Comparison of ENCODE assay signal across 3 cellular contexts in the genomic region with DNA sequence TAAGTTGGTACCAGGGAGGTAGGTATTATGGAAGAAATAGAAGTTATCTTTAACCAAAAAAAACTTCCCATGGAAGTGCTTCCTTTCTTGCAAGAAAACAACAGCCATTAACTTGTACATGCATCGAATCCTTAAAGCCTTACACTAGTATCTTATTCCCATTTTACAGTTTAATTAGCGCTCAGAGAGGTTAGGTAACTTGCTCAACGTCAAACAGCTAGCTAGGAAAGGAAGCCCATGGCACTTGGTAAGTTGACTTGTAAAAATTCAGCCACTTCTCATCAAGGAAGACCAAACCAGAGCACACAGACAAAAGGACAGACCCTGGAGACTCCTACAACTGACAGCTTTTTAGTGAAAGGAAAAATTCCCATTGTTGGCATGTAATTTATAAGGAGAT.
TF ChIP-seq lines count a peak whose summit lies in the region.

No MANE protein-coding gene starts in this region.

TF ChIP-seq in HepG2, 621 proteins besides CTCF, POLR2A, EP300 and RAD21:
- TF ChIP-seq, protein P1, sequence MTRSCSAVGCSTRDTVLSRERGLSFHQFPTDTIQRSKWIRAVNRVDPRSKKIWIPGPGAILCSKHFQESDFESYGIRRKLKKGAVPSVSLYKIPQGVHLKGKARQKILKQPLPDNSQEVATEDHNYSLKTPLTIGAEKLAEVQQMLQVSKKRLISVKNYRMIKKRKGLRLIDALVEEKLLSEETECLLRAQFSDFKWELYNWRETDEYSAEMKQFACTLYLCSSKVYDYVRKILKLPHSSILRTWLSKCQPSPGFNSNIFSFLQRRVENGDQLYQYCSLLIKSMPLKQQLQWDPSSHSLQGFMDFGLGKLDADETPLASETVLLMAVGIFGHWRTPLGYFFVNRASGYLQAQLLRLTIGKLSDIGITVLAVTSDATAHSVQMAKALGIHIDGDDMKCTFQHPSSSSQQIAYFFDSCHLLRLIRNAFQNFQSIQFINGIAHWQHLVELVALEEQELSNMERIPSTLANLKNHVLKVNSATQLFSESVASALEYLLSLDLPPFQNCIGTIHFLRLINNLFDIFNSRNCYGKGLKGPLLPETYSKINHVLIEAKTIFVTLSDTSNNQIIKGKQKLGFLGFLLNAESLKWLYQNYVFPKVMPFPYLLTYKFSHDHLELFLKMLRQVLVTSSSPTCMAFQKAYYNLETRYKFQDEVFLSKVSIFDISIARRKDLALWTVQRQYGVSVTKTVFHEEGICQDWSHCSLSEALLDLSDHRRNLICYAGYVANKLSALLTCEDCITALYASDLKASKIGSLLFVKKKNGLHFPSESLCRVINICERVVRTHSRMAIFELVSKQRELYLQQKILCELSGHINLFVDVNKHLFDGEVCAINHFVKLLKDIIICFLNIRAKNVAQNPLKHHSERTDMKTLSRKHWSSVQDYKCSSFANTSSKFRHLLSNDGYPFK (CRISPR knock-in tag; IDR thresholded peaks at IDR 0.05; ENCODE audit: borderline replicate concordance), result no peak
- TF ChIP-seq ZNF768 (CRISPR knock-in tag; IDR thresholded peaks at IDR 0.05), result peak; percentile 62; the same call in 1 of the 2 replicates
- TF ChIP-seq, protein P2, sequence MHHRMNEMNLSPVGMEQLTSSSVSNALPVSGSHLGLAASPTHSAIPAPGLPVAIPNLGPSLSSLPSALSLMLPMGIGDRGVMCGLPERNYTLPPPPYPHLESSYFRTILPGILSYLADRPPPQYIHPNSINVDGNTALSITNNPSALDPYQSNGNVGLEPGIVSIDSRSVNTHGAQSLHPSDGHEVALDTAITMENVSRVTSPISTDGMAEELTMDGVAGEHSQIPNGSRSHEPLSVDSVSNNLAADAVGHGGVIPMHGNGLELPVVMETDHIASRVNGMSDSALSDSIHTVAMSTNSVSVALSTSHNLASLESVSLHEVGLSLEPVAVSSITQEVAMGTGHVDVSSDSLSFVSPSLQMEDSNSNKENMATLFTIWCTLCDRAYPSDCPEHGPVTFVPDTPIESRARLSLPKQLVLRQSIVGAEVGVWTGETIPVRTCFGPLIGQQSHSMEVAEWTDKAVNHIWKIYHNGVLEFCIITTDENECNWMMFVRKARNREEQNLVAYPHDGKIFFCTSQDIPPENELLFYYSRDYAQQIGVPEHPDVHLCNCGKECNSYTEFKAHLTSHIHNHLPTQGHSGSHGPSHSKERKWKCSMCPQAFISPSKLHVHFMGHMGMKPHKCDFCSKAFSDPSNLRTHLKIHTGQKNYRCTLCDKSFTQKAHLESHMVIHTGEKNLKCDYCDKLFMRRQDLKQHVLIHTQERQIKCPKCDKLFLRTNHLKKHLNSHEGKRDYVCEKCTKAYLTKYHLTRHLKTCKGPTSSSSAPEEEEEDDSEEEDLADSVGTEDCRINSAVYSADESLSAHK (CRISPR knock-in tag; IDR thresholded peaks at IDR 0.05; ENCODE audit: borderline replicate concordance), result no peak
- TF ChIP-seq ZNF124 (CRISPR knock-in tag; IDR thresholded peaks at IDR 0.05), result no peak
- no peak for TF ChIP-seq ZNF160 (CRISPR knock-in tag; IDR thresholded peaks at IDR 0.05)
- TF ChIP-seq RBM22 (optimal IDR thresholded peaks at IDR 0.05; ENCODE audit: low read length), result peak; percentile 65
- TF ChIP-seq ZFYVE20 (CRISPR knock-in tag; IDR thresholded peaks at IDR 0.05; ENCODE audit: borderline replicate concordance, low read depth), result no peak
- no peak for TF ChIP-seq TBL1XR1 (IDR thresholded peaks at IDR 0.05; ENCODE audit: borderline replicate concordance, low read length, partially characterized antibody)
- TF ChIP-seq RBFOX2 (IDR thresholded peaks at IDR 0.05; ENCODE audit: low read depth, low read length), result peak; percentile 42; the same call in 1 of the 2 replicates
TF ChIP-seq in HepG2: peak in this region for 3.

TF ChIP-seq in K562, 482 proteins besides CTCF, POLR2A, EP300 and RAD21:
- TF ChIP-seq, protein P3, sequence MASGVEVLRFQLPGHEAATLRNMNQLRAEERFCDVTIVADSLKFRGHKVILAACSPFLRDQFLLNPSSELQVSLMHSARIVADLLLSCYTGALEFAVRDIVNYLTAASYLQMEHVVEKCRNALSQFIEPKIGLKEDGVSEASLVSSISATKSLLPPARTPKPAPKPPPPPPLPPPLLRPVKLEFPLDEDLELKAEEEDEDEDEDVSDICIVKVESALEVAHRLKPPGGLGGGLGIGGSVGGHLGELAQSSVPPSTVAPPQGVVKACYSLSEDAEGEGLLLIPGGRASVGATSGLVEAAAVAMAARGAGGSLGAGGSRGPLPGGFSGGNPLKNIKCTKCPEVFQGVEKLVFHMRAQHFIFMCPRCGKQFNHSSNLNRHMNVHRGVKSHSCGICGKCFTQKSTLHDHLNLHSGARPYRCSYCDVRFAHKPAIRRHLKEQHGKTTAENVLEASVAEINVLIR (CRISPR knock-in tag; IDR thresholded peaks at IDR 0.05), result no peak
- TF ChIP-seq RBM25 (IDR thresholded peaks at IDR 0.05; ENCODE audit: low read depth, low read length, severe bottlenecking), result peak; percentile 43

TF ChIP-seq in SK-N-SH, 30 proteins besides CTCF, POLR2A, EP300 and RAD21:
- TF ChIP-seq RXRA (IDR thresholded peaks at IDR 0.05; ENCODE audit: borderline replicate concordance, low read depth) (no peak), TAF1 (IDR thresholded peaks at IDR 0.05; ENCODE audit: borderline replicate concordance, low read depth, low read length) (no peak), FOXM1 (IDR thresholded peaks at IDR 0.05; ENCODE audit: low read depth) (no peak), EZH2phosphoT487 (IDR thresholded peaks at IDR 0.05; ENCODE audit: borderline replicate concordance, low read depth) (no peak)
- TF ChIP-seq, protein P4, sequence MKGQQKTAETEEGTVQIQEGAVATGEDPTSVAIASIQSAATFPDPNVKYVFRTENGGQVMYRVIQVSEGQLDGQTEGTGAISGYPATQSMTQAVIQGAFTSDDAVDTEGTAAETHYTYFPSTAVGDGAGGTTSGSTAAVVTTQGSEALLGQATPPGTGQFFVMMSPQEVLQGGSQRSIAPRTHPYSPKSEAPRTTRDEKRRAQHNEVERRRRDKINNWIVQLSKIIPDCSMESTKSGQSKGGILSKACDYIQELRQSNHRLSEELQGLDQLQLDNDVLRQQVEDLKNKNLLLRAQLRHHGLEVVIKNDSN (IDR thresholded peaks at IDR 0.05; ENCODE audit: borderline replicate concordance, low read depth), result no peak
- TF ChIP-seq, protein P5, sequence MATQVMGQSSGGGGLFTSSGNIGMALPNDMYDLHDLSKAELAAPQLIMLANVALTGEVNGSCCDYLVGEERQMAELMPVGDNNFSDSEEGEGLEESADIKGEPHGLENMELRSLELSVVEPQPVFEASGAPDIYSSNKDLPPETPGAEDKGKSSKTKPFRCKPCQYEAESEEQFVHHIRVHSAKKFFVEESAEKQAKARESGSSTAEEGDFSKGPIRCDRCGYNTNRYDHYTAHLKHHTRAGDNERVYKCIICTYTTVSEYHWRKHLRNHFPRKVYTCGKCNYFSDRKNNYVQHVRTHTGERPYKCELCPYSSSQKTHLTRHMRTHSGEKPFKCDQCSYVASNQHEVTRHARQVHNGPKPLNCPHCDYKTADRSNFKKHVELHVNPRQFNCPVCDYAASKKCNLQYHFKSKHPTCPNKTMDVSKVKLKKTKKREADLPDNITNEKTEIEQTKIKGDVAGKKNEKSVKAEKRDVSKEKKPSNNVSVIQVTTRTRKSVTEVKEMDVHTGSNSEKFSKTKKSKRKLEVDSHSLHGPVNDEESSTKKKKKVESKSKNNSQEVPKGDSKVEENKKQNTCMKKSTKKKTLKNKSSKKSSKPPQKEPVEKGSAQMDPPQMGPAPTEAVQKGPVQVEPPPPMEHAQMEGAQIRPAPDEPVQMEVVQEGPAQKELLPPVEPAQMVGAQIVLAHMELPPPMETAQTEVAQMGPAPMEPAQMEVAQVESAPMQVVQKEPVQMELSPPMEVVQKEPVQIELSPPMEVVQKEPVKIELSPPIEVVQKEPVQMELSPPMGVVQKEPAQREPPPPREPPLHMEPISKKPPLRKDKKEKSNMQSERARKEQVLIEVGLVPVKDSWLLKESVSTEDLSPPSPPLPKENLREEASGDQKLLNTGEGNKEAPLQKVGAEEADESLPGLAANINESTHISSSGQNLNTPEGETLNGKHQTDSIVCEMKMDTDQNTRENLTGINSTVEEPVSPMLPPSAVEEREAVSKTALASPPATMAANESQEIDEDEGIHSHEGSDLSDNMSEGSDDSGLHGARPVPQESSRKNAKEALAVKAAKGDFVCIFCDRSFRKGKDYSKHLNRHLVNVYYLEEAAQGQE (IDR thresholded peaks at IDR 0.05; ENCODE audit: low read depth, low read length), result no peak
